Comparison of ENCODE assay signal across 9 cellular contexts in genomic region chr15:38818156-38818745, GRCh38.
DNase-seq lines count a peak whose midpoint lies in the region; ATAC-seq, FAIRE-seq and TF ChIP-seq lines count a peak whose summit lies in the region.
"Had no signal": no experiment of that assay in that cellular context is flagged by ENCODE, and none has a peak within 500 bp of the region (broad histone marks: within the 10 kb centered on the region; RNA-seq: fewer than 3 reads in every experiment).

No MANE protein-coding gene starts in this region.

- no peaks in the 10 kb centered on the region for H3K36me3 ChIP-seq in endothelial cell of umbilical vein (ENCODE audit: control insufficient read depth in 2 of 2, extremely low read depth in 1 of 2, insufficient read depth in 2 of 2, low read length in 2 of 2)
- H3K36me3 ChIP-seq in smooth muscle cell (ENCODE audit: low read depth), result no peaks in the 10 kb centered on the region
- H3K36me3 ChIP-seq: heart left ventricle, Peyer's patch had no signal

- H3K4me1 ChIP-seq in endothelial cell of umbilical vein (ENCODE audit: control insufficient read depth, extremely low read depth, insufficient read depth, low read length) (peaks cover 24% of the 10 kb centered on the region), smooth muscle cell (ENCODE audit: low read depth) (peaks cover 16% of the 10 kb centered on the region)
- H3K4me1 ChIP-seq: Peyer's patch had no signal

- no peak overlapping the region for H3K9ac ChIP-seq in endothelial cell of umbilical vein (replicated peaks; ENCODE audit: extremely low read depth, insufficient read depth, low read length)
- H3K9ac ChIP-seq in smooth muscle cell (ENCODE audit: low read depth), result no peak overlapping the region

- dilution Hi-C loops in endothelial cell of umbilical vein (cut with MboI; ENCODE audit: extremely low pct_ligation_motif_present, low sequenced_read_pairs), result no loop called here

- H3F3A ChIP-seq in smooth muscle cell (ENCODE audit: low read depth), result no peaks in the 10 kb centered on the region

- intact Hi-C loops in endothelial cell of umbilical vein (cut with micrococcal nuclease), result loop anchor here (1.0 to 5.0 kb wide), 2 partner anchors 26 to 939 kb away; no protein-coding TSS in a partner anchor

- TF ChIP-seq POLR2A in endothelial cell of umbilical vein (IDR thresholded peaks at IDR 0.05; ENCODE audit: low read depth, low read length), result no peak

- no peak overlapping the region for H3K4me3 ChIP-seq in endothelial cell of umbilical vein (replicated peaks in 1 of 3; ENCODE audit: insufficient read depth in 1 of 3, low read depth in 1 of 3, low read length in 3 of 3)
- no peak overlapping the region for H3K4me3 ChIP-seq in smooth muscle cell
- H3K4me3 ChIP-seq: heart left ventricle, Peyer's patch had no signal

- H3K27me3 ChIP-seq in endothelial cell of umbilical vein (ENCODE audit: control insufficient read depth in 2 of 2, insufficient read depth in 2 of 2, low read length in 2 of 2) (no peaks in the 10 kb centered on the region), smooth muscle cell (ENCODE audit: low read depth) (no peaks in the 10 kb centered on the region)
- H3K27me3 ChIP-seq: heart left ventricle, Peyer's patch had no signal

- FAIRE-seq in endothelial cell of umbilical vein (lab: Jason Lieb, UNC) (no peak), HTR-8/SVneo (lab: Jason Lieb, UNC) (no peak)

- H3K27ac ChIP-seq in endothelial cell of umbilical vein (ENCODE audit: insufficient read depth, low read depth, low read length) (peak overlapping the region; percentile 36), smooth muscle cell (ENCODE audit: low read depth) (no peak overlapping the region)
- H3K27ac ChIP-seq: Peyer's patch had no signal

- ATAC-seq in GM19023 (IDR thresholded peaks at IDR 0.05; ENCODE audit: unreplicated experiment) (peak; percentile 6), HG03460 (IDR thresholded peaks at IDR 0.05; ENCODE audit: unreplicated experiment) (peak; percentile 5)

- H3K9me3 ChIP-seq in endothelial cell of umbilical vein (replicated peaks; ENCODE audit: control insufficient read depth, insufficient read depth, low read length) (no peaks in the 10 kb centered on the region), smooth muscle cell (replicated peaks; ENCODE audit: low read depth) (no peaks in the 10 kb centered on the region)
- H3K9me3 ChIP-seq: heart left ventricle, Peyer's patch had no signal

- POLR2A ChIA-PET in endothelial cell of umbilical vein (lab: Charles Lee), result no interaction called here

- H3K79me2 ChIP-seq in endothelial cell of umbilical vein (ENCODE audit: control insufficient read depth, insufficient read depth, low read length), result no peaks in the 10 kb centered on the region
- H3K79me2 ChIP-seq in smooth muscle cell (ENCODE audit: low read depth), result no peaks in the 10 kb centered on the region

- CTCF ChIA-PET in endothelial cell of umbilical vein (lab: Charles Lee), result interaction anchor here (2.1 to 6.1 kb wide), 2 partner anchors 172 to 177 kb away, joined by 20 to 40 read pairs; no protein-coding TSS in a partner anchor

- DNase-seq in endothelial cell of umbilical vein (ENCODE audit: low read depth, low spot score) (no peak), smooth muscle cell (lab: John Stamatoyannopoulos, UW; ENCODE audit: unreplicated experiment) (no peak), NK-92 (lab: John Stamatoyannopoulos, UW; ENCODE audit: unreplicated experiment) (no peak), HTR-8/SVneo (ENCODE audit: insufficient read length, low spot score) (no peak), NCI-H2227 (lab: John Stamatoyannopoulos, UW; ENCODE audit: unreplicated experiment) (no peak)

- no TSS peak for BruUV-seq in endothelial cell of umbilical vein (replicated peaks; lab: Mats Ljungman, UMichigan)

- no peak overlapping the region for H3K4me2 ChIP-seq in endothelial cell of umbilical vein (ENCODE audit: insufficient read depth, low read length)
- H3K4me2 ChIP-seq in smooth muscle cell, result peak overlapping the region; percentile 17

- no peak for TF ChIP-seq CTCF in endothelial cell of umbilical vein (IDR thresholded peaks at IDR 0.05; ENCODE audit: extremely low read depth in 1 of 2, insufficient read depth in 1 of 2, low read depth in 1 of 2, low read length in 2 of 2)
- TF ChIP-seq CTCF in smooth muscle cell (IDR thresholded peaks at IDR 0.05; ENCODE audit: borderline replicate concordance, insufficient read depth, poor library complexity, severe bottlenecking), result no peak

- WGBS in smooth muscle cell (ENCODE audit: low lambda C conversion rate), result 78% methylated on average over 9 of the region's 9 CpGs

- H2AFZ ChIP-seq in endothelial cell of umbilical vein (ENCODE audit: low read depth, low read length), result no peak overlapping the region
- no peak overlapping the region for H2AFZ ChIP-seq in smooth muscle cell (ENCODE audit: low read depth)

- H4K20me1 ChIP-seq in endothelial cell of umbilical vein (replicated peaks; ENCODE audit: control insufficient read depth, extremely low read depth, insufficient read depth, low read length) (no peaks in the 10 kb centered on the region), smooth muscle cell (ENCODE audit: low read depth) (no peaks in the 10 kb centered on the region)

- no peaks in the 10 kb centered on the region for H3K9me1 ChIP-seq in endothelial cell of umbilical vein (replicated peaks; ENCODE audit: control insufficient read depth, extremely low read depth, insufficient read depth, low read length)

TF ChIP-seq in endothelial cell of umbilical vein, 7 proteins besides CTCF, POLR2A, EP300 and RAD21:
- TF ChIP-seq JUN (IDR thresholded peaks at IDR 0.05; ENCODE audit: borderline replicate concordance, insufficient read depth, insufficient read length, low read depth) (no peak), MAX (IDR thresholded peaks at IDR 0.05; ENCODE audit: insufficient read depth, insufficient read length) (no peak), MYC (IDR thresholded peaks at IDR 0.05; ENCODE audit: low read depth, low read length) (no peak), GATA2 (IDR thresholded peaks at IDR 0.05; ENCODE audit: insufficient read depth, insufficient read length, low read depth, low read length) (peak; percentile 4)
